19 cellular contexts compared by ENCODE assay signal in the genomic region with DNA sequence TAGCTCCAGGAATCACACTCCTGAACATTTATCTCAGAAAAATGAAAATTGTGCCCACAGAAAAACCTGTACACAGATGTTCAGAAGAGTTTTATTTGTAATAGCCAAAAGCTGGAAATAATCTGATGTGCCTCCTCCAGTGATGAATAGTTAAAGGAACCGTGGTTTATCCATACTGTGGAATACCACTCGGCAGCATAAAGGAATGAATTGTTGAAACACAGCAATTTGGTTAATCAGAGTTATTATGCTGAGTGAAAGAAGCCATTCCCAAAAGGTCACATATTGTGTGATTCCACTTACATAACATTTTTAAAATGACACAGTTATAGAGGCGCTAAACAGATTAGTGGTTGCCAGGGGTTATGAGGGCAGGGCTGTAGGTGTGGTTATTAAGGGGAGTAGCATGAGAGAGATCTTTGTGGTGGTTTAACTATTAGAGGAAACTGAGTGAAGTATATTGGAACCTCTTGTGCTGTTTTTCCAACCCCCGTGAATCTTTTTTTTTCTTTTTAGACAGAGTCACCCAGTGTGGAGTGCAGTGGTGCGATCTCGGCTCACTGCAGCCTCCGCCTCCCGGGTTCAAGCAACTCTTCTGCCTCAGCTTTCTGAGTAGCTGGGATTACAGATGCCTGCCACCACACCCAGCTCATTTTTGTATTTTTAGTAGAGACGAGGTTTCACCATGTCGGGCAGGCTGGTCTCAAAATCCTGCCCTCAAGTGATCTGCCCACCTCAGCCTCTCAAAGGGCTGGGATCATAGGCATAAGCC. TPM values are rescaled to one million over a fixed set of nuclear protein-coding genes. Genes with fewer than 3 reads are reported as not detected.
"Had no signal": no experiment of that assay in that cellular context is flagged by ENCODE, and none has a peak within 500 bp of the region (broad histone marks: within the 10 kb centered on the region; RNA-seq: fewer than 3 reads in every experiment).

No MANE protein-coding gene starts in this region.

- H3K4me1 ChIP-seq: colonic mucosa, transverse colon had no signal

- H3K9me3 ChIP-seq: colonic mucosa, neutrophil, SK-N-SH, transverse colon had no signal

- H3K9me3 Mint-ChIP-seq: activated naive CD4-positive, alpha-beta T cell treated with anti-CD3 and anti-CD28 coated beads, Interleukin-2, amount 50 U/mL, for 72 hours; activated T-cell treated with anti-CD3 and anti-CD28 coated beads, Interleukin-2, amount 50 U/mL, for 24 hours; naive B cell had no signal

- H3K4me3 Mint-ChIP-seq: activated T-cell treated with anti-CD3 and anti-CD28 coated beads, Interleukin-2, amount 50 U/mL, for 24 hours; naive B cell had no signal

- H3K27me3 ChIP-seq: colonic mucosa, neutrophil, transverse colon had no signal

- ATAC-seq: activated naive CD4-positive, alpha-beta T cell treated with anti-CD3 and anti-CD28 coated beads, Interleukin-2, amount 50 U/mL, for 72 hours; left lobe of liver had no signal

- H3K4me3 ChIP-seq: colonic mucosa, transverse colon had no signal

- H3K27me3 Mint-ChIP-seq: activated T-cell treated with anti-CD3 and anti-CD28 coated beads, Interleukin-2, amount 50 U/mL, for 24 hours; naive B cell had no signal

- DNase-seq: activated CD4-positive, alpha-beta T cell treated with anti-CD3 and anti-CD28 coated beads, Interleukin-2, amount 50 U/mL, for 48 hours; activated CD4-positive, CD25-positive, alpha-beta regulatory T cell treated with anti-CD3 and anti-CD28 coated beads, Interleukin-2, amount 50 U/mL, for 72 hours; activated effector memory CD4-positive, alpha-beta T cell treated with anti-CD3 and anti-CD28 coated beads, Interleukin-2, amount 50 U/mL, for 16 hours; activated T-cell treated with anti-CD3 and anti-CD28 coated beads, Interleukin-2, amount 50 U/mL, for 24 hours; central memory CD4-positive, alpha-beta T cell; colonic mucosa; naive B cell; retina; SK-N-SH; small intestine; stimulated activated CD4-positive, alpha-beta T cell treated with anti-CD3 and anti-CD28 coated beads, Interleukin-4, amount 100 ng/mL, for 24 hours; stimulated activated naive CD4-positive, alpha-beta T cell treated with Interleukin-2 at 50 U/mL for 16 hours; substantia nigra; T-helper 1 cell; transverse colon had no signal

- H3K27ac Mint-ChIP-seq: activated T-cell treated with anti-CD3 and anti-CD28 coated beads, Interleukin-2, amount 50 U/mL, for 24 hours had no signal

- H3K27ac ChIP-seq: colonic mucosa, neutrophil, transverse colon had no signal

RNA-seq across cellular contexts. Expression of gene TMEM74B, which starts 40.2 kb away (rescaled TPM):
- total RNA-seq: mononuclear cell had no signal

RNA-seq across cellular contexts. Expression of gene C20orf202, which starts 58.7 kb away (rescaled TPM):
- total RNA-seq: left lobe of liver, mononuclear cell had no signal
